Comparison of ENCODE assay signal across 24 cellular contexts in genomic region chr1:3561801-3562200, GRCh38. TPM values are rescaled to one million over a fixed set of nuclear protein-coding genes. Genes with fewer than 3 reads are reported as not detected.
A peak's percentile ranks its signal among the peaks of the same experiment; 100 is the strongest.
DNase-seq lines count a peak whose midpoint lies in the region; ATAC-seq and TF ChIP-seq lines count a peak whose summit lies in the region.
"Had no signal": no experiment of that assay in that cellular context is flagged by ENCODE, and none has a peak within 500 bp of the region (broad histone marks: within the 10 kb centered on the region; RNA-seq: fewer than 3 reads in every experiment).

No MANE protein-coding gene starts in this region.

- H3K27ac Mint-ChIP-seq in MCF 10A (ENCODE audit: low read depth, unreplicated experiment) = peak overlapping the region; percentile 4
- H3K27ac Mint-ChIP-seq in endothelial cell (ENCODE audit: unreplicated experiment) = peak overlapping the region; percentile 87
- no peak overlapping the region for H3K27ac Mint-ChIP-seq in immature natural killer cell
- H3K27ac Mint-ChIP-seq: CD14-positive monocyte; CD4-positive, alpha-beta T cell; CD8-positive, alpha-beta memory T cell; HFFc6 had no signal

- H3K36me3 Mint-ChIP-seq in MCF 10A (ENCODE audit: insufficient read depth, unreplicated experiment) (no peaks in the 10 kb centered on the region), endothelial cell (ENCODE audit: low read depth, unreplicated experiment) (peaks cover 27% of the 10 kb centered on the region), immature natural killer cell (no peaks in the 10 kb centered on the region)
- H3K36me3 Mint-ChIP-seq: CD14-positive monocyte had no signal

- no peak for TF ChIP-seq POLR2A in breast epithelium (IDR thresholded peaks at IDR 0.05)
- TF ChIP-seq POLR2A in suprapubic skin (IDR thresholded peaks at IDR 0.05) = no peak

- H3K4me3 Mint-ChIP-seq in MCF 10A (ENCODE audit: unreplicated experiment) (no peak overlapping the region), endothelial cell (ENCODE audit: unreplicated experiment) (peak overlapping the region; percentile 79), immature natural killer cell (no peak overlapping the region)
- H3K4me3 Mint-ChIP-seq: CD14-positive monocyte; CD4-positive, alpha-beta T cell; CD8-positive, alpha-beta memory T cell; HFFc6 had no signal

- H3K36me3 ChIP-seq in breast epithelium = no peaks in the 10 kb centered on the region
- H3K36me3 ChIP-seq in suprapubic skin = no peaks in the 10 kb centered on the region
- H3K36me3 ChIP-seq: BE2C, HAP-1 had no signal

- peaks cover 0 to 14% of the 10 kb centered on the region in 2 donors for H3K27me3 ChIP-seq in breast epithelium
- H3K27me3 ChIP-seq in suprapubic skin = peaks cover 6% of the 10 kb centered on the region
- H3K27me3 ChIP-seq: BE2C; BLaER1 treated with 17β-estradiol and CSF1 and Interleukin-3, amounts not matched to agents 10 nM and 100 nM had no signal

- intact Hi-C loops in MCF 10A (cut with micrococcal nuclease) = loop anchor here (10.0 kb wide), 1 partner anchor 67 kb away; no protein-coding TSS in a partner anchor
- intact Hi-C loops in breast epithelium (cut with DNase I; ENCODE audit: low total_unique reads) = no loop called here

- no peaks in the 10 kb centered on the region for H3K9me3 ChIP-seq in breast epithelium
- no peaks in the 10 kb centered on the region for H3K9me3 ChIP-seq in suprapubic skin
- H3K9me3 ChIP-seq: A549, BE2C, HAP-1 had no signal

- no peak overlapping the region for H3K27ac ChIP-seq in breast epithelium
- peak overlapping the region; percentile 41 for H3K27ac ChIP-seq in suprapubic skin
- H3K27ac ChIP-seq: A549; BLaER1 treated with 17β-estradiol and CSF1 and Interleukin-3, amounts not matched to agents 10 nM and 100 nM had no signal

- H3K4me3 ChIP-seq in breast epithelium = no peak overlapping the region
- no peak overlapping the region for H3K4me3 ChIP-seq in suprapubic skin
- H3K4me3 ChIP-seq: A549; BLaER1 treated with 17β-estradiol and CSF1 and Interleukin-3, amounts not matched to agents 10 nM and 100 nM; GM12878; HAP-1 had no signal

- DNase-seq in MCF 10A (ENCODE audit: unreplicated experiment) = no peak
- DNase-seq in breast epithelium (ENCODE audit: low spot score in 2 of 2) = no peak
- no peak for DNase-seq in endothelial cell (ENCODE audit: low spot score)
- no peak for DNase-seq in suprapubic skin (ENCODE audit: low spot score in 2 of 2)
- DNase-seq in immature natural killer cell = no peak
- DNase-seq: 8988T; ACHN; AML-193; BE2C; CD4-positive, alpha-beta T cell; CD8-positive, alpha-beta memory T cell; DMS 273 treated with DMSO at 0.1 percent for 48 hours; DMS79; EL; GDM1; GOT3; HFFc6 had no signal

- POLR2A ChIA-PET in MCF 10A (lab: Yijun Ruan, JAX) = no interaction called here

- H3K4me1 ChIP-seq in breast epithelium = no peaks in the 10 kb centered on the region
- H3K4me1 ChIP-seq in suprapubic skin = peaks cover 24% of the 10 kb centered on the region
- H3K4me1 ChIP-seq: A549, BE2C, HAP-1 had no signal

- WGBS in suprapubic skin = 64% methylated on average over 10 of the region's 10 CpGs

- BruUV-seq in MCF 10A (replicated peaks; lab: Mats Ljungman, UMichigan) = no TSS peak

- H3K9me3 Mint-ChIP-seq in MCF 10A (ENCODE audit: unreplicated experiment) (peaks cover 7% of the 10 kb centered on the region), endothelial cell (ENCODE audit: unreplicated experiment) (peaks cover 6% of the 10 kb centered on the region), immature natural killer cell (no peaks in the 10 kb centered on the region)
- H3K9me3 Mint-ChIP-seq: CD4-positive, alpha-beta T cell; CD8-positive, alpha-beta memory T cell; HFFc6 had no signal

- CTCF ChIA-PET in MCF 10A (lab: Yijun Ruan, JAX) = interaction anchor here (1.1 kb wide), 1 partner anchor 58 kb away, joined by 4 read pairs; no protein-coding TSS in a partner anchor

- TF ChIP-seq EP300 in suprapubic skin (IDR thresholded peaks at IDR 0.05) = no peak

- ATAC-seq in GM21786 (IDR thresholded peaks at IDR 0.05; ENCODE audit: unreplicated experiment) (no peak), HG03342 (IDR thresholded peaks at IDR 0.05; ENCODE audit: unreplicated experiment) (no peak)
- ATAC-seq: A549, GM12878 had no signal

- TF ChIP-seq CTCF in MCF 10A (IDR thresholded peaks at IDR 0.05; ENCODE audit: unreplicated experiment) = no peak
- TF ChIP-seq CTCF in breast epithelium (IDR thresholded peaks at IDR 0.05) = no peak
- no peak for TF ChIP-seq CTCF in endothelial cell (IDR thresholded peaks at IDR 0.05; ENCODE audit: unreplicated experiment)
- TF ChIP-seq CTCF in suprapubic skin (IDR thresholded peaks at IDR 0.05) = no peak

- peaks cover 11% of the 10 kb centered on the region for H3K27me3 Mint-ChIP-seq in MCF 10A (ENCODE audit: insufficient read depth, unreplicated experiment)
- H3K27me3 Mint-ChIP-seq in endothelial cell (ENCODE audit: unreplicated experiment) = peaks cover 11% of the 10 kb centered on the region
- peaks cover 2 to 4% (median 2%) of the 10 kb centered on the region in 3 donors for H3K27me3 Mint-ChIP-seq in immature natural killer cell (ENCODE audit: low read depth in 3 of 3)
- H3K27me3 Mint-ChIP-seq: CD4-positive, alpha-beta T cell had no signal

- H3K4me1 Mint-ChIP-seq in MCF 10A (ENCODE audit: insufficient read depth, unreplicated experiment) (peaks cover 7% of the 10 kb centered on the region), endothelial cell (ENCODE audit: unreplicated experiment) (peaks cover 11% of the 10 kb centered on the region), immature natural killer cell (no peaks in the 10 kb centered on the region)
- H3K4me1 Mint-ChIP-seq: CD14-positive monocyte; CD8-positive, alpha-beta memory T cell had no signal

RNA-seq across cellular contexts. Expression of gene MEGF6, which starts 49.5 kb away (rescaled TPM):
- total RNA-seq in MCF 10A (2022) (12.9 and 14.3 TPM in 2 replicates), breast epithelium (10 to 100 TPM; 19.3 to 32.1 (median 24.2) TPM), endothelial cell (ENCODE audit: unreplicated experiment) (198 TPM), suprapubic skin (100 to 1,000 TPM in 1 of 4 donors, 10 to 100 TPM in 3; 66.7 to 120 (median 74.5) TPM)
- under 1 TPM in 1 of 3 donors, not detected in 2; 0.08 TPM for polyA plus RNA-seq in immature natural killer cell

Comparison
In these comparisons a context has a peak if more than half of its experiments do, and no peak if none do; other contexts are left out.
1. H3K27ac Mint-ChIP-seq: peak in MCF 10A (single experiment) and endothelial cell (single experiment); none in immature natural killer cell (0 of 6).